ENCODE assay signal across 8 cellular contexts in genomic region chr15:41493205-41493901, GRCh38. TPM values are rescaled to one million over a fixed set of nuclear protein-coding genes. Genes with fewer than 3 reads are reported as not detected.
DNase-seq lines count a peak whose midpoint lies in the region; ATAC-seq and TF ChIP-seq lines count a peak whose summit lies in the region.

Gene ITPKA, plus strand, starts transcription at chr15:41493874. Its CDS starts 54 bp downstream, at chr15:41493928.

- peak; percentile 13 for DNase-seq in NK-92 (lab: John Stamatoyannopoulos, UW; ENCODE audit: unreplicated experiment)
- no peak for DNase-seq in NK-92 treated with Interleukin-12 subunit alpha and Interleukin-12 subunit beta, amount 100 ng/mL, for 24 hours (lab: John Stamatoyannopoulos, UW)
- DNase-seq in NCI-H2171 (lab: John Stamatoyannopoulos, UW): peak; percentile 81
- DNase-seq in activated CD4-positive, alpha-beta T cell treated with anti-CD3 and anti-CD28 coated beads for 1 hour: peak; percentile 72
- no peak for DNase-seq in chondrocyte (ENCODE audit: low spot score)
- peak; percentile 89 to 91 for DNase-seq in stimulated activated CD4-positive, alpha-beta T cell treated with anti-CD3 and anti-CD28 coated beads, Interleukin-4, amount 100 ng/mL, for 4 hours

- peaks cover 28% of the 10 kb centered on the region for H3K27me3 Mint-ChIP-seq in chondrocyte (ENCODE audit: low read depth)

- H3K4me3 ChIP-seq in liver (ENCODE audit: low read depth in 1 of 3, low read length in 3 of 3): peak within 1 kb of the TSS; percentile 45 to 71 (median 68)

- H3K27me3 ChIP-seq in liver (ENCODE audit: control insufficient read depth in 4 of 4, insufficient read depth in 4 of 4, low read length in 3 of 4): no peaks in the 10 kb centered on the region

- no peak for TF ChIP-seq RAD21 in liver (IDR thresholded peaks at IDR 0.05)

- ATAC-seq in HG02885 (IDR thresholded peaks at IDR 0.05; ENCODE audit: poor library complexity, unreplicated experiment): peak; percentile 83

- H3K9me3 ChIP-seq in liver (ENCODE audit: control insufficient read depth in 4 of 4, low read length in 3 of 4): no peaks in the 10 kb centered on the region

- peaks cover 3% of the 10 kb centered on the region for H3K9me3 Mint-ChIP-seq in chondrocyte (ENCODE audit: low read depth)

- H3K27ac ChIP-seq in liver (ENCODE audit: low read depth in 1 of 2, low read length in 2 of 2): peak within 1 kb of the TSS in 1 of 2 donors; percentile 35

- peak within 1 kb of the TSS; percentile 73 for H3K4me3 Mint-ChIP-seq in chondrocyte (ENCODE audit: unreplicated experiment)

- WGBS in liver: under 1% methylated on average over 60 of the region's 60 CpGs

- H3K4me1 ChIP-seq in liver (ENCODE audit: control insufficient read depth in 4 of 4, insufficient read depth in 4 of 4, low read length in 3 of 4): peaks cover 16 to 40% (median 31%) of the 10 kb centered on the region in 4 donors

- peak within 1 kb of the TSS; percentile 8 for H3K27ac Mint-ChIP-seq in chondrocyte (ENCODE audit: unreplicated experiment)

- H3K9ac ChIP-seq in liver (ENCODE audit: low read depth in 1 of 2, low read length in 2 of 2): no peak within 1 kb of the TSS

- H3K36me3 Mint-ChIP-seq in chondrocyte (ENCODE audit: low read depth): peaks cover 1% of the 10 kb centered on the region

- peaks cover 19% of the 10 kb centered on the region for H3K4me1 Mint-ChIP-seq in chondrocyte (ENCODE audit: low read depth)

- no peaks in the 10 kb centered on the region for H3K36me3 ChIP-seq in liver (ENCODE audit: control insufficient read depth in 4 of 4, insufficient read depth in 3 of 4, low read depth in 1 of 4, low read length in 3 of 4)

- TF ChIP-seq CTCF in chondrocyte (IDR thresholded peaks at IDR 0.05): no peak
- no peak for TF ChIP-seq CTCF in liver (IDR thresholded peaks at IDR 0.05; ENCODE audit: low read depth, low read length, missing input control)

TF ChIP-seq in liver, 16 proteins besides CTCF, POLR2A, EP300 and RAD21:
- TF ChIP-seq EGR1 (IDR thresholded peaks at IDR 0.05; ENCODE audit: low read depth in 2 of 2) (peak; percentile 72 to 79), RXRA (IDR thresholded peaks at IDR 0.05) (peak in 1 of 2 donors; percentile 16), HNF4A (conservative IDR thresholded peaks at IDR 0.05) (peak in 1 of 2 donors; percentile 57), FOXA2 (IDR thresholded peaks at IDR 0.05) (no peak)

RNA-seq across cellular contexts. Expression of gene ITPKA, which starts in this region (rescaled TPM):
- total RNA-seq in chondrocyte (0.32 to 0.36 TPM in 2 of 3 replicates, not detected in the other), liver (1 to 10 TPM; 1.4 to 2.4 TPM)
- under 1 TPM; 0.36 to 0.92 TPM for polyA plus RNA-seq in liver

Comparison
In these comparisons a context has a peak if more than half of its experiments do, and no peak if none do; other contexts are left out.
1. DNase-seq: peak in NK-92 (single experiment), NCI-H2171 (single experiment), activated CD4-positive, alpha-beta T cell treated with anti-CD3 and anti-CD28 coated beads for 1 hour (single experiment) and stimulated activated CD4-positive, alpha-beta T cell treated with anti-CD3 and anti-CD28 coated beads, Interleukin-4, amount 100 ng/mL, for 4 hours (2 of 2); none in NK-92 treated with Interleukin-12 subunit alpha and Interleukin-12 subunit beta, amount 100 ng/mL, for 24 hours (single experiment) and chondrocyte (single experiment).